Comparison of ENCODE assay signal across 1 cellular context in genomic region chr11:64357904-64358535, GRCh38.
TF ChIP-seq lines count a peak whose summit lies in the region.

No MANE protein-coding gene starts in this region.

TF ChIP-seq in H1, 55 proteins besides CTCF, POLR2A, EP300 and RAD21:
- no peak for TF ChIP-seq SIRT6 (IDR thresholded peaks at IDR 0.05; ENCODE audit: low read length)
- TF ChIP-seq RXRA (IDR thresholded peaks at IDR 0.05; ENCODE audit: insufficient read depth, low read depth, low read length), result no peak
- TF ChIP-seq POLR2AphosphoS5 (IDR thresholded peaks at IDR 0.05; ENCODE audit: low read depth, low read length), result no peak
- TF ChIP-seq KDM1A (IDR thresholded peaks at IDR 0.05; ENCODE audit: borderline replicate concordance, low read length), result no peak
- TF ChIP-seq MAFK (IDR thresholded peaks at IDR 0.05; ENCODE audit: low read depth, low read length), result no peak
- TF ChIP-seq CBX8 (IDR thresholded peaks at IDR 0.05; ENCODE audit: borderline replicate concordance, low read depth, low read length), result no peak
- no peak for TF ChIP-seq GTF2F1 (IDR thresholded peaks at IDR 0.05; ENCODE audit: borderline replicate concordance, low read depth, low read length)
- no peak for TF ChIP-seq HDAC2 (IDR thresholded peaks at IDR 0.05; ENCODE audit: borderline replicate concordance in 1 of 2, low read depth in 2 of 2, low read length in 2 of 2)
- TF ChIP-seq ATF3 (IDR thresholded peaks at IDR 0.05; ENCODE audit: insufficient read depth, low read depth, low read length), result no peak
- no peak for TF ChIP-seq BCL11A (IDR thresholded peaks at IDR 0.05; ENCODE audit: low read depth in 2 of 2, low read length in 2 of 2)
- no peak for TF ChIP-seq CHD2 (IDR thresholded peaks at IDR 0.05; ENCODE audit: low read length)
- no peak for TF ChIP-seq TCF12 (IDR thresholded peaks at IDR 0.05; ENCODE audit: low read depth, low read length)
- no peak for TF ChIP-seq BRCA1 (IDR thresholded peaks at IDR 0.05; ENCODE audit: low read depth, low read length)
